ENCODE assay signal across 17 cellular contexts in the genomic region with DNA sequence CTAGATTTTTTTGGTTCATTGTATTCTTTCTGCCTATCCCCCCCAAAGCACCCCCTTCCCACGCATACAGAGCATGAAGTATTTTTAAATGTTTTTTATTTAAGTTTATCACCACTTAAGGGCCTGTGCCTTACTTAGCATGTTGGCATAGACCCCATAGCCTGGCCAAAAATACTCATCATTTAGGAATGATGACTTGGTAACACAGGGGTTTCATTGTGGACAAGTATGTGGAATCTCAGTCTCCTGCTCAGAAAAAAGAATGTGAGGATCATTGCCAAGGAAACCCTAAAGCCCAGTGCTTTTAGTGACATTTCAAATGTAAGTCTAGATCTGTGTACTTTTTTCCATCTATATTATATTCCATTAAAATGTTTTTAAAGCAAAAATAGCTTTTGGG.
A peak's percentile ranks its signal among the peaks of the same experiment; 100 is the strongest.
DNase-seq lines count a peak whose midpoint lies in the region; ATAC-seq and TF ChIP-seq lines count a peak whose summit lies in the region.
"Had no signal": no experiment of that assay in that cellular context is flagged by ENCODE, and none has a peak within 500 bp of the region (broad histone marks: within the 10 kb centered on the region; RNA-seq: fewer than 3 reads in every experiment).

No MANE protein-coding gene starts in this region.

- H3K4me1 Mint-ChIP-seq in osteocyte (ENCODE audit: unreplicated experiment), result peaks cover 66% of the 10 kb centered on the region
- H3K4me1 Mint-ChIP-seq: activated CD4-positive, alpha-beta T cell treated with anti-CD3 and anti-CD28 coated beads, Interleukin-2, amount 10 ng/mL, durations not matched to agents 24 days and 14 days had no signal

- 95 to 100% (median 98%) methylated on average over 1 of the region's 1 CpG for WGBS in adrenal gland, 4 donors

- no peaks in the 10 kb centered on the region for H3K4me1 ChIP-seq in adrenal gland (replicated peaks in 1 of 2)

- H3K4me3 Mint-ChIP-seq in osteocyte (ENCODE audit: unreplicated experiment), result no peak overlapping the region
- H3K4me3 Mint-ChIP-seq: activated CD4-positive, alpha-beta T cell treated with anti-CD3 and anti-CD28 coated beads, Interleukin-2, amount 10 ng/mL, durations not matched to agents 24 days and 14 days had no signal

- no peaks in the 10 kb centered on the region for H3K27me3 Mint-ChIP-seq in osteocyte (ENCODE audit: unreplicated experiment)
- H3K27me3 Mint-ChIP-seq: activated CD4-positive, alpha-beta T cell treated with anti-CD3 and anti-CD28 coated beads, Interleukin-2, amount 10 ng/mL, durations not matched to agents 24 days and 14 days had no signal

- intact Hi-C loops in adrenal gland (cut with DNase I), result loop anchor here in 1 of 2 donors (10.0 kb wide), 1 partner anchor 138 kb away; no protein-coding TSS in a partner anchor

- no peaks in the 10 kb centered on the region for H3K9me3 ChIP-seq in adrenal gland (replicated peaks in 1 of 3)

- no peaks in the 10 kb centered on the region for H3K27me3 ChIP-seq in adrenal gland

- no peak for TF ChIP-seq CTCF in osteocyte (IDR thresholded peaks at IDR 0.05)
- TF ChIP-seq CTCF in adrenal gland (IDR thresholded peaks at IDR 0.05), result no peak

- H3K27ac ChIP-seq in adrenal gland, result no peak overlapping the region

- peak overlapping the region; percentile 57 for H3K27ac Mint-ChIP-seq in osteocyte (ENCODE audit: unreplicated experiment)
- H3K27ac Mint-ChIP-seq: activated CD4-positive, alpha-beta T cell treated with anti-CD3 and anti-CD28 coated beads, Interleukin-2, amount 10 ng/mL, durations not matched to agents 24 days and 14 days had no signal

- H3K36me3 Mint-ChIP-seq in osteocyte (ENCODE audit: unreplicated experiment), result peaks cover 4% of the 10 kb centered on the region

- peak; percentile 45 for DNase-seq in Daoy (ENCODE audit: low read depth)
- DNase-seq in NCI-H226, result peak; percentile 77
- peak; percentile 70 for DNase-seq in dedifferentiated amniotic fluid mesenchymal stem cell (ENCODE audit: extremely low spot score)
- DNase-seq in osteocyte (ENCODE audit: extremely low spot score, unreplicated experiment), result no peak
- no peak for DNase-seq in NOMO-1 (lab: John Stamatoyannopoulos, UW; ENCODE audit: unreplicated experiment in 2 of 2)
- DNase-seq in activated gamma-delta T cell (lab: John Stamatoyannopoulos, UW), result no peak
- no peak for DNase-seq in adrenal gland
- DNase-seq: activated CD4-positive, alpha-beta T cell treated with anti-CD3 and anti-CD28 coated beads, Interleukin-2, amount 10 ng/mL, durations not matched to agents 24 days and 14 days; anterior cingulate cortex; effector CD8-positive, alpha-beta T cell; MM.1S; NCI-H2029 treated with DMSO at 0.1 percent for 48 hours; posterior cingulate gyrus; SHP77; substantia nigra; T-helper 9 cell had no signal

- no peaks in the 10 kb centered on the region for H3K36me3 ChIP-seq in adrenal gland (replicated peaks in 1 of 2)

- no peak overlapping the region for H3K4me3 ChIP-seq in adrenal gland

- peaks cover 5% of the 10 kb centered on the region for H3K9me3 Mint-ChIP-seq in osteocyte (ENCODE audit: unreplicated experiment)
- H3K9me3 Mint-ChIP-seq: activated CD4-positive, alpha-beta T cell treated with anti-CD3 and anti-CD28 coated beads, Interleukin-2, amount 10 ng/mL, durations not matched to agents 24 days and 14 days had no signal

- ATAC-seq in GM18873 (IDR thresholded peaks at IDR 0.05; ENCODE audit: low FRiP score, unreplicated experiment), result no peak

- TF ChIP-seq POLR2A in adrenal gland (IDR thresholded peaks at IDR 0.05), result no peak

Comparison
In these comparisons a context has a peak if more than half of its experiments do, and no peak if none do; other contexts are left out.
1. DNase-seq: peak in Daoy (single experiment), NCI-H226 (single experiment) and dedifferentiated amniotic fluid mesenchymal stem cell (single experiment); none in osteocyte (single experiment), NOMO-1 (0 of 2), activated gamma-delta T cell (single experiment) and adrenal gland (0 of 7).